Comparison of ENCODE assay signal across 1 cellular context in the genomic region with DNA sequence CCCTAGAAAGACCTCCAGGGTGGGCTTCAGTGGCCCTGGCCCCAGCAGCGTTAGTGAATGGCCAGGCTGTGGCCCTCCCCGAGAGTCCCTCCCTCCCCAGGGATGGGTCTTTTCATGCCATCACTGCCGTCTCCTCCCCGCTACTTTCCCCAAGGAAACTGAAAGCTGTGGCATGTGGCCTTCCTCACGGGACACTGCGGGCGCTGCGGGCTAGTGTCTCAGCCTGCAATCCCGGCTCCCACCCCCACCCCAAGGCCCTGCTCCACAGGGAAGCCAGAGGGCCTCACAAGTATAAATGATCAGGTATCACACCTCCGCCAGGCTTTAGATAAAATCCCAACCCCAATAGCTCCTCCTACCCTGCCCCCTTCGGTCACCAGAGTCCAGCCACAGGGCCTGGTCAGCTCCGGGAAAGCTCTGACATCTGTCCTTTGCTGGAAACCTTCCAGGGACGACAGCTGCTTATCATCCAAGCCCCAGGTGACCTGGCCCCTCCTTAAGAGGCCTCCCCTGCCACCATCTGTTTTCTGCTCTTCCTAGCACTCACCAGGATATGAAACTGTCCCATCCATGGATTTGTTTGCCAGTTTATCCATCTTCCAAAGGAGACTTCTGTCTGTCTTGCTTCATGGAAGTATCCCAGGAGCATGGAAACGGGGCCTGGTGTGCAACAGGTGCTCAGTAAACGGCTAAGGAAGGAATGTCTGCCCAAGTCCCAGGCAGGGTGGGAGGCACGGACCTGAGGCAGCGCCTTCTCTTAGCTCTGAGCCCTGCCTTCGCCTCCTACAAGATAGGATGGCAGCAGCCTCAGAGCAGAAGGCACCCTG.
TF ChIP-seq lines count a peak whose summit lies in the region.

No MANE protein-coding gene starts in this region.

TF ChIP-seq in K562, 482 proteins besides CTCF, POLR2A, EP300 and RAD21 (continued from another document and continues in another):
- TF ChIP-seq, protein P1, sequence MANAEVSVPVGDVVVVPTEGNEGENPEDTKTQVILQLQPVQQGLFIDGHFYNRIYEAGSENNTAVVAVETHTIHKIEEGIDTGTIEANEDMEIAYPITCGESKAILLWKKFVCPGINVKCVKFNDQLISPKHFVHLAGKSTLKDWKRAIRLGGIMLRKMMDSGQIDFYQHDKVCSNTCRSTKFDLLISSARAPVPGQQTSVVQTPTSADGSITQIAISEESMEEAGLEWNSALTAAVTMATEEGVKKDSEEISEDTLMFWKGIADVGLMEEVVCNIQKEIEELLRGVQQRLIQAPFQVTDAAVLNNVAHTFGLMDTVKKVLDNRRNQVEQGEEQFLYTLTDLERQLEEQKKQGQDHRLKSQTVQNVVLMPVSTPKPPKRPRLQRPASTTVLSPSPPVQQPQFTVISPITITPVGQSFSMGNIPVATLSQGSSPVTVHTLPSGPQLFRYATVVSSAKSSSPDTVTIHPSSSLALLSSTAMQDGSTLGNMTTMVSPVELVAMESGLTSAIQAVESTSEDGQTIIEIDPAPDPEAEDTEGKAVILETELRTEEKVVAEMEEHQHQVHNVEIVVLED (CRISPR knock-in tag; IDR thresholded peaks at IDR 0.05), result no peak
- TF ChIP-seq TEAD1 (CRISPR knock-in tag; IDR thresholded peaks at IDR 0.05), result no peak
- no peak for TF ChIP-seq CTCFL (IDR thresholded peaks at IDR 0.05; ENCODE audit: borderline replicate concordance, insufficient read depth, low read depth, low read length, poor library complexity, severe bottlenecking)
- no peak for TF ChIP-seq FOXP1 (CRISPR knock-in tag; IDR thresholded peaks at IDR 0.05)
- no peak for TF ChIP-seq NR4A1 (CRISPR knock-in tag; IDR thresholded peaks at IDR 0.05)
- TF ChIP-seq NR4A1 (tag; IDR thresholded peaks at IDR 0.05), result no peak
- no peak for TF ChIP-seq U2AF2 (optimal IDR thresholded peaks at IDR 0.05; ENCODE audit: low read depth, low read length)
- TF ChIP-seq ATF2 (CRISPR knock-in tag; IDR thresholded peaks at IDR 0.05), result no peak
- no peak for TF ChIP-seq ZNF77 (CRISPR knock-in tag; IDR thresholded peaks at IDR 0.05)
- peak; percentile 71; the same call in 1 of the 2 replicates for TF ChIP-seq ZNF584 (CRISPR knock-in tag; IDR thresholded peaks at IDR 0.05; ENCODE audit: low read depth)
- TF ChIP-seq, protein P2, sequence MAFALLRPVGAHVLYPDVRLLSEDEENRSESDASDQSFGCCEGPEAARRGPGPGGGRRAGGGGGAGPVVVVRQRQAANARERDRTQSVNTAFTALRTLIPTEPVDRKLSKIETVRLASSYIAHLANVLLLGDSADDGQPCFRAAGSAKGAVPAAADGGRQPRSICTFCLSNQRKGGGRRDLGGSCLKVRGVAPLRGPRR (CRISPR knock-in tag; IDR thresholded peaks at IDR 0.05), result no peak
- TF ChIP-seq HBP1 (CRISPR knock-in tag; IDR thresholded peaks at IDR 0.05), result no peak
- no peak for TF ChIP-seq ELF4 (CRISPR knock-in tag; IDR thresholded peaks at IDR 0.05)
- TF ChIP-seq CBX3 (IDR thresholded peaks at IDR 0.05; ENCODE audit: borderline replicate concordance in 1 of 2, low read length in 2 of 2), result peak in 1 of 2 experiments; percentile 44; a peak in 1 of 3 replicates
- TF ChIP-seq EWSR1 (IDR thresholded peaks at IDR 0.05; ENCODE audit: borderline replicate concordance, low read depth, partially characterized antibody), result no peak
- no peak for TF ChIP-seq MEF2D (tag; conservative IDR thresholded peaks at IDR 0.05; ENCODE audit: low read depth)
- no peak for TF ChIP-seq ZNF121 (CRISPR knock-in tag; conservative IDR thresholded peaks at IDR 0.05)
- TF ChIP-seq ZNF436 (CRISPR knock-in tag; IDR thresholded peaks at IDR 0.05), result no peak
- TF ChIP-seq ZNF184 (CRISPR knock-in tag; IDR thresholded peaks at IDR 0.05), result no peak
- TF ChIP-seq ZNF41 (CRISPR knock-in tag; conservative IDR thresholded peaks at IDR 0.05), result no peak
- no peak for TF ChIP-seq ZNF586 (CRISPR knock-in tag; conservative IDR thresholded peaks at IDR 0.05)
- TF ChIP-seq TBL1XR1 (IDR thresholded peaks at IDR 0.05; ENCODE audit: low read length in 2 of 2), result peak in 1 of 2 experiments; percentile 74; a peak in 2 of 4 replicates
- TF ChIP-seq ERF (CRISPR knock-in tag; IDR thresholded peaks at IDR 0.05), result no peak
- TF ChIP-seq RBM15 (IDR thresholded peaks at IDR 0.05; ENCODE audit: insufficient read depth, low read length), result no peak
- TF ChIP-seq, protein P3, sequence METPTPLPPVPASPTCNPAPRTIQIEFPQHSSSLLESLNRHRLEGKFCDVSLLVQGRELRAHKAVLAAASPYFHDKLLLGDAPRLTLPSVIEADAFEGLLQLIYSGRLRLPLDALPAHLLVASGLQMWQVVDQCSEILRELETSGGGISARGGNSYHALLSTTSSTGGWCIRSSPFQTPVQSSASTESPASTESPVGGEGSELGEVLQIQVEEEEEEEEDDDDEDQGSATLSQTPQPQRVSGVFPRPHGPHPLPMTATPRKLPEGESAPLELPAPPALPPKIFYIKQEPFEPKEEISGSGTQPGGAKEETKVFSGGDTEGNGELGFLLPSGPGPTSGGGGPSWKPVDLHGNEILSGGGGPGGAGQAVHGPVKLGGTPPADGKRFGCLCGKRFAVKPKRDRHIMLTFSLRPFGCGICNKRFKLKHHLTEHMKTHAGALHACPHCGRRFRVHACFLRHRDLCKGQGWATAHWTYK (CRISPR knock-in tag; IDR thresholded peaks at IDR 0.05), result no peak
- peak; percentile 58; the same call in 1 of the 2 replicates for TF ChIP-seq ZKSCAN8 (CRISPR knock-in tag; IDR thresholded peaks at IDR 0.05)
- no peak for TF ChIP-seq GTF2F1 (IDR thresholded peaks at IDR 0.05; ENCODE audit: low read depth, low read length)
- no peak for TF ChIP-seq ZNF146 (CRISPR knock-in tag; IDR thresholded peaks at IDR 0.05; ENCODE audit: unreplicated experiment)
- TF ChIP-seq ZNF212 (CRISPR knock-in tag; IDR thresholded peaks at IDR 0.05), result no peak
- no peak for TF ChIP-seq NR1H2 (CRISPR knock-in tag; IDR thresholded peaks at IDR 0.05)
- TF ChIP-seq HOXB6 (CRISPR knock-in tag; IDR thresholded peaks at IDR 0.05; ENCODE audit: borderline replicate concordance), result no peak
- TF ChIP-seq KLF16 (IDR thresholded peaks at IDR 0.05), result peak; percentile 93
- no peak for TF ChIP-seq ZKSCAN3 (CRISPR knock-in tag; IDR thresholded peaks at IDR 0.05)
- TF ChIP-seq SMARCC2 (IDR thresholded peaks at IDR 0.05; ENCODE audit: low read depth), result 0 out of 2 replicates have a peak, but pooled peaks have one; percentile 45
- TF ChIP-seq ZZZ3 (IDR thresholded peaks at IDR 0.05), result no peak
- TF ChIP-seq HCFC1 (IDR thresholded peaks at IDR 0.05; ENCODE audit: low read depth, low read length), result no peak
- TF ChIP-seq, protein P4, sequence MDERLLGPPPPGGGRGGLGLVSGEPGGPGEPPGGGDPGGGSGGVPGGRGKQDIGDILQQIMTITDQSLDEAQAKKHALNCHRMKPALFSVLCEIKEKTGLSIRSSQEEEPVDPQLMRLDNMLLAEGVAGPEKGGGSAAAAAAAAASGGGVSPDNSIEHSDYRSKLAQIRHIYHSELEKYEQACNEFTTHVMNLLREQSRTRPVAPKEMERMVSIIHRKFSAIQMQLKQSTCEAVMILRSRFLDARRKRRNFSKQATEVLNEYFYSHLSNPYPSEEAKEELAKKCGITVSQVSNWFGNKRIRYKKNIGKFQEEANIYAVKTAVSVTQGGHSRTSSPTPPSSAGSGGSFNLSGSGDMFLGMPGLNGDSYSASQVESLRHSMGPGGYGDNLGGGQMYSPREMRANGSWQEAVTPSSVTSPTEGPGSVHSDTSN (CRISPR knock-in tag; IDR thresholded peaks at IDR 0.05; ENCODE audit: low read depth), result no peak
- TF ChIP-seq, protein P4 (tag; conservative IDR thresholded peaks at IDR 0.05; ENCODE audit: low read depth), result peak; percentile 39; the same call in 1 of the 2 replicates
- no peak for TF ChIP-seq HMG20A (CRISPR knock-in tag; conservative IDR thresholded peaks at IDR 0.05)
- no peak for TF ChIP-seq SIX5 (IDR thresholded peaks at IDR 0.05; ENCODE audit: borderline replicate concordance in 1 of 2, insufficient read depth in 1 of 2, low read depth in 1 of 2, low read length in 2 of 2)
- no peak for TF ChIP-seq ARID3B (CRISPR knock-in tag; IDR thresholded peaks at IDR 0.05; ENCODE audit: borderline replicate concordance)
- no peak for TF ChIP-seq IFI16 (CRISPR knock-in tag; IDR thresholded peaks at IDR 0.05)
- TF ChIP-seq ZNF165 (CRISPR knock-in tag; IDR thresholded peaks at IDR 0.05; ENCODE audit: borderline replicate concordance), result no peak
- no peak for TF ChIP-seq PHF20 (IDR thresholded peaks at IDR 0.05; ENCODE audit: partially characterized antibody)
- TF ChIP-seq, protein P5, sequence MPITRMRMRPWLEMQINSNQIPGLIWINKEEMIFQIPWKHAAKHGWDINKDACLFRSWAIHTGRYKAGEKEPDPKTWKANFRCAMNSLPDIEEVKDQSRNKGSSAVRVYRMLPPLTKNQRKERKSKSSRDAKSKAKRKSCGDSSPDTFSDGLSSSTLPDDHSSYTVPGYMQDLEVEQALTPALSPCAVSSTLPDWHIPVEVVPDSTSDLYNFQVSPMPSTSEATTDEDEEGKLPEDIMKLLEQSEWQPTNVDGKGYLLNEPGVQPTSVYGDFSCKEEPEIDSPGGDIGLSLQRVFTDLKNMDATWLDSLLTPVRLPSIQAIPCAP (CRISPR knock-in tag; IDR thresholded peaks at IDR 0.05; ENCODE audit: borderline replicate concordance), result no peak
- 0 out of 2 replicates have a peak, but pooled peaks have one; percentile 26 for TF ChIP-seq E2F3 (CRISPR knock-in tag; IDR thresholded peaks at IDR 0.05)
- no peak for TF ChIP-seq HDAC3 (IDR thresholded peaks at IDR 0.05; ENCODE audit: borderline replicate concordance, partially characterized antibody)
- TF ChIP-seq, protein P6, sequence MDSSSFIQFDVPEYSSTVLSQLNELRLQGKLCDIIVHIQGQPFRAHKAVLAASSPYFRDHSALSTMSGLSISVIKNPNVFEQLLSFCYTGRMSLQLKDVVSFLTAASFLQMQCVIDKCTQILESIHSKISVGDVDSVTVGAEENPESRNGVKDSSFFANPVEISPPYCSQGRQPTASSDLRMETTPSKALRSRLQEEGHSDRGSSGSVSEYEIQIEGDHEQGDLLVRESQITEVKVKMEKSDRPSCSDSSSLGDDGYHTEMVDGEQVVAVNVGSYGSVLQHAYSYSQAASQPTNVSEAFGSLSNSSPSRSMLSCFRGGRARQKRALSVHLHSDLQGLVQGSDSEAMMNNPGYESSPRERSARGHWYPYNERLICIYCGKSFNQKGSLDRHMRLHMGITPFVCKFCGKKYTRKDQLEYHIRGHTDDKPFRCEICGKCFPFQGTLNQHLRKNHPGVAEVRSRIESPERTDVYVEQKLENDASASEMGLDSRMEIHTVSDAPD (CRISPR knock-in tag; IDR thresholded peaks at IDR 0.05), result no peak
- TF ChIP-seq NFIC (IDR thresholded peaks at IDR 0.05), result peak; percentile 99
- TF ChIP-seq SREBF1 (IDR thresholded peaks at IDR 0.05; ENCODE audit: borderline replicate concordance, low read depth, low read length), result no peak
- peak; percentile 80; the same call in 1 of the 2 replicates for TF ChIP-seq SMARCE1 (IDR thresholded peaks at IDR 0.05)
- TF ChIP-seq, protein P7, sequence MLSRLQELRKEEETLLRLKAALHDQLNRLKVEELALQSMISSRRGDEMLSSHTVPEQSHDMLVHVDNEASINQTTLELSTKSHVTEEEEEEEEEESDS (CRISPR knock-in tag; IDR thresholded peaks at IDR 0.05), result no peak
